In genomic region chr6:31530659-31531058, GRCh38 we compare ENCODE assay signal across 22 cellular contexts. TPM values are rescaled to one million over a fixed set of nuclear protein-coding genes. Genes with fewer than 3 reads are reported as not detected.
DNase-seq lines count a peak whose midpoint lies in the region; ATAC-seq, FAIRE-seq and TF ChIP-seq lines count a peak whose summit lies in the region.
"Had no signal": no experiment of that assay in that cellular context is flagged by ENCODE, and none has a peak within 500 bp of the region (broad histone marks: within the 10 kb centered on the region; RNA-seq: fewer than 3 reads in every experiment).

No MANE protein-coding gene starts in this region.

- H3K27me3 Mint-ChIP-seq in Caco-2 (ENCODE audit: insufficient read depth, unreplicated experiment) (no peaks in the 10 kb centered on the region), endothelial cell (ENCODE audit: unreplicated experiment) (peaks cover 2% of the 10 kb centered on the region)
- no peaks in the 10 kb centered on the region for H3K27me3 Mint-ChIP-seq in naive thymus-derived CD4-positive, alpha-beta T cell

- H3K36me3 ChIP-seq in Caco-2 (ENCODE audit: control insufficient read depth, insufficient read depth, low read length) (peaks cover 12% of the 10 kb centered on the region), WERI-Rb-1 (peaks cover 63% of the 10 kb centered on the region)
- peaks cover 40 to 61% (median 47%) of the 10 kb centered on the region in 3 experiments for H3K36me3 ChIP-seq in naive thymus-derived CD4-positive, alpha-beta T cell (ENCODE audit: control insufficient read depth in 2 of 3, insufficient read depth in 3 of 3, low read length in 3 of 3)

- H3K4me3 Mint-ChIP-seq in Caco-2 (ENCODE audit: unreplicated experiment): no peak overlapping the region
- H3K4me3 Mint-ChIP-seq in endothelial cell (ENCODE audit: unreplicated experiment): peak overlapping the region; percentile 47
- no peak overlapping the region for H3K4me3 Mint-ChIP-seq in naive thymus-derived CD4-positive, alpha-beta T cell

- H3K36me3 Mint-ChIP-seq in Caco-2 (ENCODE audit: insufficient read depth, unreplicated experiment): peaks cover 84% of the 10 kb centered on the region
- peaks cover 39% of the 10 kb centered on the region for H3K36me3 Mint-ChIP-seq in endothelial cell (ENCODE audit: low read depth, unreplicated experiment)
- peaks cover 4 to 37% (median 22%) of the 10 kb centered on the region in 5 donors for H3K36me3 Mint-ChIP-seq in naive thymus-derived CD4-positive, alpha-beta T cell

- no peak for ATAC-seq in naive thymus-derived CD4-positive, alpha-beta T cell
- no peak for ATAC-seq in HG03175 (IDR thresholded peaks at IDR 0.05; ENCODE audit: unreplicated experiment)
- ATAC-seq: Panc1, Right ventricle myocardium inferior had no signal

- H3K27me3 ChIP-seq in Caco-2 (replicated peaks; ENCODE audit: control insufficient read depth, insufficient read depth, low read length): no peaks in the 10 kb centered on the region
- H3K27me3 ChIP-seq in WERI-Rb-1 (ENCODE audit: insufficient read depth, low read depth, severe bottlenecking): no peaks in the 10 kb centered on the region
- no peaks in the 10 kb centered on the region for H3K27me3 ChIP-seq in naive thymus-derived CD4-positive, alpha-beta T cell (ENCODE audit: control insufficient read depth in 2 of 2, insufficient read depth in 2 of 2, low read length in 2 of 2)

- CTCF ChIA-PET in Caco-2 (lab: Charles Lee): no interaction called here
- CTCF ChIA-PET in naive thymus-derived CD4-positive, alpha-beta T cell (lab: Charles Lee): no interaction called here

- TSS peak; percentile 1 for BruUV-seq in Caco-2 (replicated peaks; lab: Mats Ljungman, UMichigan)

- POLR2A ChIA-PET in Caco-2 (lab: Charles Lee): no interaction called here
- POLR2A ChIA-PET in naive thymus-derived CD4-positive, alpha-beta T cell (lab: Charles Lee): no interaction called here

- no peaks in the 10 kb centered on the region for H3K4me1 ChIP-seq in Caco-2
- no peaks in the 10 kb centered on the region for H3K4me1 ChIP-seq in naive thymus-derived CD4-positive, alpha-beta T cell (ENCODE audit: control insufficient read depth in 2 of 2, insufficient read depth in 2 of 2, low read length in 2 of 2)

- DNase-seq in Caco-2: no peak
- no peak for DNase-seq in GM12892 (ENCODE audit: insufficient read length)
- no peak for DNase-seq in WERI-Rb-1
- DNase-seq in endothelial cell (ENCODE audit: low spot score): no peak
- DNase-seq in naive thymus-derived CD4-positive, alpha-beta T cell: no peak
- DNase-seq in activated CD4-positive, alpha-beta T cell treated with anti-CD3 and anti-CD28 coated beads for 48 hours: no peak
- DNase-seq in HK-2 (ENCODE audit: unreplicated experiment): no peak
- DNase-seq: AML-193, HCEC 1CT, MM.1S, NCI-H1105 treated with DMSO at 0.1 percent for 48 hours, NCI-H187, NCI-H2171, NCI-H446 treated with DMSO at 0.1 percent for 48 hours, NCI-H774 had no signal

- TF ChIP-seq CTCF in Caco-2 (IDR thresholded peaks at IDR 0.05; ENCODE audit: insufficient read depth in 1 of 2, low read depth in 1 of 2, low read length in 1 of 2, severe bottlenecking in 1 of 2, unreplicated experiment in 1 of 2) (no peak), WERI-Rb-1 (IDR thresholded peaks at IDR 0.05; ENCODE audit: low read depth, low read length) (0 out of 2 replicates have a peak, but pooled peaks have one; percentile 5), endothelial cell (IDR thresholded peaks at IDR 0.05; ENCODE audit: unreplicated experiment) (no peak)

- peaks cover 9% of the 10 kb centered on the region for H3K4me1 Mint-ChIP-seq in Caco-2 (ENCODE audit: low read depth, unreplicated experiment)
- peaks cover 5% of the 10 kb centered on the region for H3K4me1 Mint-ChIP-seq in endothelial cell (ENCODE audit: unreplicated experiment)
- peaks cover 12 to 32% (median 21%) of the 10 kb centered on the region in 7 donors for H3K4me1 Mint-ChIP-seq in naive thymus-derived CD4-positive, alpha-beta T cell

- H3K4me3 ChIP-seq in Caco-2 (ENCODE audit: low read depth, low read length): no peak overlapping the region
- no peak overlapping the region for H3K4me3 ChIP-seq in WERI-Rb-1 (ENCODE audit: low read depth, low read length)
- H3K4me3 ChIP-seq in naive thymus-derived CD4-positive, alpha-beta T cell (ENCODE audit: low read length): no peak overlapping the region
- H3K4me3 ChIP-seq: SK-N-MC had no signal

- no peak for FAIRE-seq in GM12892 (lab: Jason Lieb, UNC)
- FAIRE-seq: D721Med had no signal

- H3K9me3 ChIP-seq in Caco-2: no peaks in the 10 kb centered on the region
- no peaks in the 10 kb centered on the region for H3K9me3 ChIP-seq in WERI-Rb-1 (ENCODE audit: severe bottlenecking)
- no peaks in the 10 kb centered on the region for H3K9me3 ChIP-seq in naive thymus-derived CD4-positive, alpha-beta T cell (ENCODE audit: control insufficient read depth in 2 of 3, low read length in 3 of 3)

- peak; percentile 37; the same call in 1 of the 2 replicates for TF ChIP-seq POLR2A in GM12892 (IDR thresholded peaks at IDR 0.05; ENCODE audit: low read depth, low read length)

- H3K9me3 Mint-ChIP-seq in Caco-2 (ENCODE audit: unreplicated experiment) (no peaks in the 10 kb centered on the region), endothelial cell (ENCODE audit: unreplicated experiment) (no peaks in the 10 kb centered on the region)
- H3K9me3 Mint-ChIP-seq in naive thymus-derived CD4-positive, alpha-beta T cell: no peaks in the 10 kb centered on the region

- no peak overlapping the region for H3K27ac ChIP-seq in WERI-Rb-1
- H3K27ac ChIP-seq in naive thymus-derived CD4-positive, alpha-beta T cell (ENCODE audit: low read depth, low read length): no peak overlapping the region
- H3K27ac ChIP-seq: HL-60, KMS-11, SK-N-MC had no signal

- intact Hi-C loops in Caco-2 (cut with micrococcal nuclease; ENCODE audit: unreplicated experiment): no loop called here
- intact Hi-C loops in naive thymus-derived CD4-positive, alpha-beta T cell (cut with micrococcal nuclease): no loop called here

- H3K27ac Mint-ChIP-seq in Caco-2 (ENCODE audit: unreplicated experiment): peak overlapping the region; percentile 23
- no peak overlapping the region for H3K27ac Mint-ChIP-seq in endothelial cell (ENCODE audit: unreplicated experiment)
- H3K27ac Mint-ChIP-seq in naive thymus-derived CD4-positive, alpha-beta T cell: no peak overlapping the region

RNA-seq across cellular contexts. Expression of gene MCCD1, which starts 1.9 kb away (rescaled TPM):
- total RNA-seq in Caco-2 (2022) (not detected in 2 replicates), endothelial cell (ENCODE audit: unreplicated experiment) (not detected)
- not detected for polyA plus RNA-seq in GM12892 (2012; ENCODE audit: missing spikeins)
- total RNA-seq in naive thymus-derived CD4-positive, alpha-beta T cell: not detected
- not detected for polyA plus RNA-seq in naive thymus-derived CD4-positive, alpha-beta T cell
- total RNA-seq: Right ventricle myocardium inferior had no signal

RNA-seq across cellular contexts. Expression of gene DDX39B, which starts 11.1 kb away (rescaled TPM):
- total RNA-seq in Caco-2 (2022) (416 and 423 TPM in 2 replicates), endothelial cell (ENCODE audit: unreplicated experiment) (336 TPM)
- polyA plus RNA-seq in GM12892 (2012; ENCODE audit: missing spikeins): 214 TPM
- 100 to 1,000 TPM; 443 to 761 (median 546) TPM for total RNA-seq in naive thymus-derived CD4-positive, alpha-beta T cell
- polyA plus RNA-seq in naive thymus-derived CD4-positive, alpha-beta T cell: 100 to 1,000 TPM; 106 to 125 TPM

RNA-seq across cellular contexts. Expression of gene ATP6V1G2, which starts 15.7 kb away (rescaled TPM):
- total RNA-seq in Caco-2 (2022) (0.26 and 0.43 TPM in 2 replicates), endothelial cell (ENCODE audit: unreplicated experiment) (1.8 TPM)
- polyA plus RNA-seq in GM12892 (2012; ENCODE audit: missing spikeins): 1.5 TPM
- total RNA-seq in naive thymus-derived CD4-positive, alpha-beta T cell: 1 to 10 TPM; 2.7 to 7.5 (median 4.8) TPM
- polyA plus RNA-seq in naive thymus-derived CD4-positive, alpha-beta T cell: 1 to 10 TPM in 1 of 2 donors, under 1 TPM in 1; 0.38 to 1.9 TPM

RNA-seq across cellular contexts. Expression of gene NFKBIL1, which starts 16.7 kb away (rescaled TPM):
- total RNA-seq in Caco-2 (2022) (14.7 and 17.4 TPM in 2 replicates), endothelial cell (ENCODE audit: unreplicated experiment) (13.4 TPM)
- polyA plus RNA-seq in GM12892 (2012; ENCODE audit: missing spikeins): 11.3 TPM
- 10 to 100 TPM in 4 of 5 experiments, 1 to 10 TPM in 1; 8.7 to 17.2 (median 11.6) TPM for total RNA-seq in naive thymus-derived CD4-positive, alpha-beta T cell
- 10 to 100 TPM in 1 of 2 donors, 1 to 10 TPM in 1; 9.4 to 13.8 TPM for polyA plus RNA-seq in naive thymus-derived CD4-positive, alpha-beta T cell

RNA-seq across cellular contexts. Expression of gene MICB, which starts 32.7 kb away (rescaled TPM):
- total RNA-seq in Caco-2 (2022) (6.4 and 7.5 TPM in 2 replicates), endothelial cell (ENCODE audit: unreplicated experiment) (3.6 TPM)
- polyA plus RNA-seq in GM12892 (2012; ENCODE audit: missing spikeins): 16.3 TPM
- 10 to 100 TPM; 11.7 to 49.5 (median 13.3) TPM for total RNA-seq in naive thymus-derived CD4-positive, alpha-beta T cell
- polyA plus RNA-seq in naive thymus-derived CD4-positive, alpha-beta T cell: 1 to 10 TPM; 3.4 to 4.7 TPM
